In genomic region chr2:159249955-159250723, GRCh38 we compare ENCODE assay signal across 8 cellular contexts. TPM values are rescaled to one million over a fixed set of nuclear protein-coding genes. Genes with fewer than 3 reads are reported as not detected.
DNase-seq lines count a peak whose midpoint lies in the region; ATAC-seq lines count a peak whose summit lies in the region.

No MANE protein-coding gene starts in this region.

- H3K27me3 ChIP-seq in mucosa of rectum (ENCODE audit: control insufficient read depth in 2 of 2, insufficient read depth in 2 of 2, low read length in 2 of 2) = no peaks in the 10 kb centered on the region

- DNase-seq in DMS153 treated with DMSO at 0.1 percent for 48 hours (lab: John Stamatoyannopoulos, UW; ENCODE audit: unreplicated experiment) (peak; percentile 54), H4 (ENCODE audit: low spot score) (peak; percentile 93), NCI-H226 (peak; percentile 30), dermis microvascular lymphatic vessel endothelial cell (ENCODE audit: low read depth in 2 of 2) (peak; percentile 78 to 94), OCI-M2 (lab: John Stamatoyannopoulos, UW; ENCODE audit: unreplicated experiment) (no peak), iPS-NIHi7 (ENCODE audit: extremely low spot score) (no peak)

- H3K4me1 ChIP-seq in mucosa of rectum (ENCODE audit: control insufficient read depth in 2 of 2, insufficient read depth in 2 of 2, low read length in 2 of 2) = peaks cover 3 to 6% of the 10 kb centered on the region in 2 donors

- no peak for ATAC-seq in GM18867 (IDR thresholded peaks at IDR 0.05; ENCODE audit: unreplicated experiment)

- H3K9ac ChIP-seq in mucosa of rectum (ENCODE audit: low read depth in 1 of 2, low read length in 2 of 2) = peak overlapping the region in 1 of 2 donors; percentile 43

- H3K36me3 ChIP-seq in mucosa of rectum (ENCODE audit: control insufficient read depth in 2 of 2, insufficient read depth in 2 of 2, low read length in 2 of 2) = peaks cover 4 to 10% of the 10 kb centered on the region in 2 donors

- H3K4me3 ChIP-seq in mucosa of rectum (ENCODE audit: low read length in 2 of 2) = no peak overlapping the region

- H3K9me3 ChIP-seq in mucosa of rectum (ENCODE audit: control insufficient read depth in 2 of 2, low read length in 2 of 2) = no peaks in the 10 kb centered on the region

- peak overlapping the region; percentile 43 to 53 for H3K27ac ChIP-seq in mucosa of rectum (ENCODE audit: low read depth in 2 of 2, low read length in 2 of 2)

RNA-seq across cellular contexts. Expression of gene WDSUB1, which starts 36.4 kb away (rescaled TPM):
- 4.2 and 6.1 TPM in 2 replicates for total RNA-seq in H4 (2014; rRNA removed; shearing (Covaris generic))
- 3.7 and 7.1 TPM in 2 replicates for total RNA-seq in dermis microvascular lymphatic vessel endothelial cell

Comparison
In these comparisons a context has a peak if more than half of its experiments do, and no peak if none do; other contexts are left out.
1. DNase-seq: peak in DMS153 treated with DMSO at 0.1 percent for 48 hours (single experiment), H4 (single experiment), NCI-H226 (single experiment) and dermis microvascular lymphatic vessel endothelial cell (2 of 2); none in OCI-M2 (single experiment) and iPS-NIHi7 (single experiment).